In genomic region chr13:102344410-102344809, GRCh38 we compare ENCODE assay signal across 32 cellular contexts. TPM values are rescaled to one million over a fixed set of nuclear protein-coding genes. Genes with fewer than 3 reads are reported as not detected.
DNase-seq lines count a peak whose midpoint lies in the region; TF ChIP-seq lines count a peak whose summit lies in the region.
"Had no signal": no experiment of that assay in that cellular context is flagged by ENCODE, and none has a peak within 500 bp of the region (broad histone marks: within the 10 kb centered on the region; RNA-seq: fewer than 3 reads in every experiment).

No MANE protein-coding gene starts in this region.

- peak overlapping the region; percentile 69 for H3K27ac ChIP-seq in neural cell (ENCODE audit: low read length)
- H3K27ac ChIP-seq: 22Rv1; A549; BLaER1; BLaER1 treated with 17β-estradiol and CSF1 and Interleukin-3, amounts not matched to agents 10 nM and 100 nM; C4-2B had no signal

- POLR2A ChIA-PET in GM10248 (lab: Yijun Ruan, JAX): no interaction called here

- H3K9me2 ChIP-seq in neural cell (ENCODE audit: insufficient read depth, low read length): no peaks in the 10 kb centered on the region

- no peaks in the 10 kb centered on the region for H3K9me3 ChIP-seq in neural cell (ENCODE audit: low read length)
- H3K9me3 ChIP-seq: A549; BE2C; BLaER1; BLaER1 treated with 17β-estradiol and CSF1 and Interleukin-3, amounts not matched to agents 10 nM and 100 nM; Caco-2 had no signal

- no peak overlapping the region for H3K4me3 ChIP-seq in neural cell (ENCODE audit: low read length)
- H3K4me3 ChIP-seq: A549; BLaER1; BLaER1 treated with 17β-estradiol and CSF1 and Interleukin-3, amounts not matched to agents 10 nM and 100 nM had no signal

- no peaks in the 10 kb centered on the region for H4K20me1 ChIP-seq in neural cell (ENCODE audit: insufficient read depth)
- H4K20me1 ChIP-seq: BLaER1; BLaER1 treated with 17β-estradiol and CSF1 and Interleukin-3, amounts not matched to agents 10 nM and 100 nM had no signal

- H3F3A ChIP-seq in neural cell (ENCODE audit: insufficient read depth, low read length, poor library complexity, severe bottlenecking): no peaks in the 10 kb centered on the region

- TF ChIP-seq RAD21 in neural cell (conservative IDR thresholded peaks at IDR 0.05): no peak

- H2AFZ ChIP-seq in neural cell (ENCODE audit: low read depth, low read length): no peak overlapping the region

- no peak overlapping the region for H3K4me2 ChIP-seq in neural cell (ENCODE audit: low read length)
- H3K4me2 ChIP-seq: A549; BLaER1; BLaER1 treated with 17β-estradiol and CSF1 and Interleukin-3, amounts not matched to agents 10 nM and 100 nM had no signal

- no peaks in the 10 kb centered on the region for H3K36me3 ChIP-seq in neural cell (ENCODE audit: insufficient read depth, low read length)
- H3K36me3 ChIP-seq: BE2C; BLaER1; BLaER1 treated with 17β-estradiol and CSF1 and Interleukin-3, amounts not matched to agents 10 nM and 100 nM had no signal

- CTCF ChIA-PET in GM10248 (lab: Yijun Ruan, JAX): interaction anchor here (1.0 to 1.6 kb wide), 2 partner anchors 10 to 16 kb away, joined by 3 to 5 read pairs; no protein-coding TSS in a partner anchor

- no peaks in the 10 kb centered on the region for H3K79me2 ChIP-seq in neural cell (replicated peaks; ENCODE audit: insufficient read depth, low read length)

- DNase-seq in NCI-H82 (lab: John Stamatoyannopoulos, UW) (peak; percentile 31), NCI-H82 treated with DMSO at 0.1 percent for 48 hours (lab: John Stamatoyannopoulos, UW; ENCODE audit: unreplicated experiment) (no peak), NCI-H69 (lab: John Stamatoyannopoulos, UW) (peak; percentile 44), GF-D8 (lab: John Stamatoyannopoulos, UW) (no peak), GM10248 (ENCODE audit: extremely low spot score) (no peak)
- DNase-seq: 8988T; ACHN; AML-193; BE2C; C1 segment of cervical spinal cord; Caco-2; Calu3; CD4-positive, alpha-beta memory T cell; CD4-positive, alpha-beta T cell; CD4-positive, CD25-positive, alpha-beta regulatory T cell; CD8-positive, alpha-beta memory T cell; CD8-positive, alpha-beta T cell; COR-L47; DMS 273 treated with DMSO at 0.1 percent for 48 hours; DMS153; DMS53; DMS79; DMS79 treated with DMSO at 0.1 percent for 48 hours; DND-41; EL had no signal

- TF ChIP-seq CTCF in neural cell (IDR thresholded peaks at IDR 0.05; ENCODE audit: poor library complexity, severe bottlenecking): no peak
- TF ChIP-seq CTCF in GM10248 (IDR thresholded peaks at IDR 0.05; ENCODE audit: control extremely low read depth, extremely low read depth, low read depth, missing control alignments): no peak

- no peaks in the 10 kb centered on the region for H3K27me3 ChIP-seq in neural cell (ENCODE audit: insufficient read depth, low read depth, low read length)
- H3K27me3 ChIP-seq: BE2C; BLaER1; BLaER1 treated with 17β-estradiol and CSF1 and Interleukin-3, amounts not matched to agents 10 nM and 100 nM had no signal

- H3K9ac ChIP-seq in neural cell (ENCODE audit: low read length): peak overlapping the region; percentile 28
- H3K9ac ChIP-seq: BLaER1; BLaER1 treated with 17β-estradiol and CSF1 and Interleukin-3, amounts not matched to agents 10 nM and 100 nM had no signal

- TF ChIP-seq EP300 in neural cell (conservative IDR thresholded peaks at IDR 0.05; ENCODE audit: poor library complexity, severe bottlenecking): peak; percentile 81

TF ChIP-seq in neural cell, 6 proteins besides CTCF, POLR2A, EP300 and RAD21:
- peak; percentile 54 for TF ChIP-seq POLR2AphosphoS5 (IDR thresholded peaks at IDR 0.05)
- TF ChIP-seq SMC3 (conservative IDR thresholded peaks at IDR 0.05; ENCODE audit: poor library complexity): no peak
TF ChIP-seq in neural cell: peak in this region for 1.

RNA-seq across cellular contexts. Expression of gene FGF14, which starts 57.4 kb away (rescaled TPM):
- polyA plus RNA-seq in neural cell: 35.6 and 36.4 TPM in 2 replicates
- polyA minus RNA-seq in neural cell: 112 and 148 TPM in 2 replicates
- polyA plus RNA-seq: A549; CD14-positive monocyte; CD8-positive, alpha-beta memory T cell had no signal

Comparison
In these comparisons a context has a peak if more than half of its experiments do, and no peak if none do; other contexts are left out.
1. DNase-seq: peak in NCI-H82 (single experiment) and NCI-H69 (single experiment); none in NCI-H82 treated with DMSO at 0.1 percent for 48 hours (single experiment), GF-D8 (single experiment) and GM10248 (single experiment).